In genomic region chr2:167450364-167450763, GRCh38 we compare ENCODE assay signal across 28 cellular contexts.
"Had no signal": no experiment of that assay in that cellular context is flagged by ENCODE, and none has a peak within 500 bp of the region (broad histone marks: within the 10 kb centered on the region; RNA-seq: fewer than 3 reads in every experiment).

No MANE protein-coding gene starts in this region.

- H3K4me3 ChIP-seq: stomach, suprapubic skin, testis, thoracic aorta, thyroid gland, tibial artery, tibial nerve, transverse colon, upper lobe of left lung, upper lobe of right lung, uterus, vagina had no signal

- H3K27ac ChIP-seq: stomach, suprapubic skin, testis, thoracic aorta, thyroid gland, tibial artery, tibial nerve, transverse colon, upper lobe of left lung, upper lobe of right lung, uterus, vagina had no signal

- H3K27me3 Mint-ChIP-seq: stimulated activated memory B cell treated with anti-CD40 and anti-IgM and Interleukin-4, amounts not matched to agents 10 μg/mL and 1 μg/mL and 100 μg/mL, for 72 hours; stimulated activated naive B cell treated with anti-CD40 and anti-IgM and Interleukin-4, amounts not matched to agents 10 μg/mL and 1 μg/mL and 100 μg/mL, for 72 hours; stimulated activated naive CD8-positive, alpha-beta T cell treated with anti-CD3 and anti-CD28 coated beads, Interleukin-15, amount 100 ng/mL, for 72 hours; stimulated activated naive CD8-positive, alpha-beta T cell treated with anti-CD3 and anti-CD28 coated beads, Interleukin-15, Interleukin-2, amounts not matched to agents 100 ng/mL and 50 ng/mL, for 24 hours; type B pancreatic cell had no signal

- H3K9me3 ChIP-seq: suprapubic skin, testis, thyroid gland, uterus, vagina had no signal

- ATAC-seq: stimulated activated effector memory CD8-positive, alpha-beta T cell treated with anti-CD3 and anti-CD28 coated beads, Interleukin-12 subunit alpha, Interleukin-12 subunit beta, amount 100 ng/mL, for 72 hours; stimulated activated memory B cell treated with anti-CD40 and anti-IgM and Interleukin-4, amounts not matched to agents 10 μg/mL and 1 μg/mL and 100 μg/mL, for 72 hours; stimulated activated naive B cell treated with anti-CD40 and anti-IgM and Interleukin-4, amounts not matched to agents 10 μg/mL and 1 μg/mL and 100 μg/mL, for 72 hours; stimulated activated naive CD8-positive, alpha-beta T cell treated with anti-CD3 and anti-CD28 coated beads, Interleukin-15, amount 100 ng/mL, for 72 hours; stimulated activated naive CD8-positive, alpha-beta T cell treated with anti-CD3 and anti-CD28 coated beads, Interleukin-15, Interleukin-2, amounts not matched to agents 100 U/mL and 50 U/mL, for 24 hours; upper lobe of right lung had no signal

- H3K27me3 ChIP-seq: stomach, suprapubic skin, testis, thyroid gland, tibial artery, tibial nerve, transverse colon, upper lobe of left lung, upper lobe of right lung, uterus, vagina had no signal

- H3K4me1 ChIP-seq: stomach, suprapubic skin, testis, thyroid gland, tibial artery, tibial nerve, transverse colon, upper lobe of left lung, upper lobe of right lung, uterus, vagina had no signal

- H3K36me3 ChIP-seq: stomach, suprapubic skin, thoracic aorta, thyroid gland, tibial artery, tibial nerve, transverse colon, upper lobe of left lung, upper lobe of right lung, uterus, vagina had no signal

- H3K27ac Mint-ChIP-seq: stimulated activated effector memory CD8-positive, alpha-beta T cell treated with anti-CD3 and anti-CD28 coated beads, Interleukin-12 subunit alpha, Interleukin-12 subunit beta, amount 100 ng/mL, for 72 hours; stimulated activated memory B cell treated with anti-CD40 and anti-IgM and Interleukin-4, amounts not matched to agents 10 μg/mL and 1 μg/mL and 100 μg/mL, for 72 hours; stimulated activated naive B cell treated with anti-CD40 and anti-IgM and Interleukin-4, amounts not matched to agents 10 μg/mL and 1 μg/mL and 100 μg/mL, for 72 hours; stimulated activated naive CD8-positive, alpha-beta T cell treated with anti-CD3 and anti-CD28 coated beads, Interleukin-15, amount 100 ng/mL, for 72 hours; stimulated activated naive CD8-positive, alpha-beta T cell treated with anti-CD3 and anti-CD28 coated beads, Interleukin-15, Interleukin-2, amounts not matched to agents 100 ng/mL and 50 ng/mL, for 24 hours; type B pancreatic cell had no signal

- H3K4me1 Mint-ChIP-seq: stimulated activated effector memory CD8-positive, alpha-beta T cell treated with anti-CD3 and anti-CD28 coated beads, Interleukin-12 subunit alpha, Interleukin-12 subunit beta, amount 100 ng/mL, for 72 hours; stimulated activated memory B cell treated with anti-CD40 and anti-IgM and Interleukin-4, amounts not matched to agents 10 μg/mL and 1 μg/mL and 100 μg/mL, for 72 hours; stimulated activated naive B cell treated with anti-CD40 and anti-IgM and Interleukin-4, amounts not matched to agents 10 μg/mL and 1 μg/mL and 100 μg/mL, for 72 hours; stimulated activated naive CD8-positive, alpha-beta T cell treated with anti-CD3 and anti-CD28 coated beads, Interleukin-15, amount 100 ng/mL, for 72 hours had no signal

- H3K36me3 Mint-ChIP-seq: stimulated activated effector memory CD8-positive, alpha-beta T cell treated with anti-CD3 and anti-CD28 coated beads, Interleukin-12 subunit alpha, Interleukin-12 subunit beta, amount 100 ng/mL, for 72 hours; stimulated activated memory B cell treated with anti-CD40 and anti-IgM and Interleukin-4, amounts not matched to agents 10 μg/mL and 1 μg/mL and 100 μg/mL, for 72 hours; stimulated activated naive B cell treated with anti-CD40 and anti-IgM and Interleukin-4, amounts not matched to agents 10 μg/mL and 1 μg/mL and 100 μg/mL, for 72 hours; type B pancreatic cell had no signal

- DNase-seq: stimulated activated CD4-positive, alpha-beta T cell treated with anti-CD3 and anti-CD28 coated beads, Interleukin-2, amount 100 ng/mL, for 48 hours; stimulated activated CD4-positive, alpha-beta T cell treated with anti-CD3 and anti-CD28 coated beads, Interleukin-4, amount 100 ng/mL, for 1 hour; stimulated activated CD4-positive, alpha-beta T cell treated with anti-CD3 and anti-CD28 coated beads, Interleukin-4, amount 100 ng/mL, for 24 hours; stimulated activated CD4-positive, alpha-beta T cell treated with anti-CD3 and anti-CD28 coated beads, Interleukin-4, amount 100 ng/mL, for 4 hours; stimulated activated CD8-positive, alpha-beta memory T cell treated with anti-CD3 and anti-CD28 coated beads, Interleukin-4, amount 100 ng/mL, for 48 hours; stimulated activated naive B cell treated with anti-CD40 and anti-IgM and Interleukin-4, amounts not matched to agents 10 μg/mL and 1 μg/mL and 100 μg/mL, for 72 hours; stimulated activated naive CD4-positive, alpha-beta T cell; stimulated activated naive CD4-positive, alpha-beta T cell treated with Interleukin-2 at 50 U/mL for 16 hours; stimulated activated naive CD8-positive, alpha-beta T cell treated with anti-CD3 and anti-CD28 coated beads, Interleukin-15, amount 100 ng/mL, for 72 hours; stimulated activated naive CD8-positive, alpha-beta T cell treated with anti-CD3 and anti-CD28 coated beads, Interleukin-15, Interleukin-2, amounts not matched to agents 100 U/mL and 50 U/mL, for 24 hours; stomach; substantia nigra; testis; thyroid gland; tibial artery; transverse colon; trophoblast cell; upper lobe of left lung; upper lobe of right lung; uterus had no signal

- H3K4me3 Mint-ChIP-seq: stimulated activated effector memory CD8-positive, alpha-beta T cell treated with anti-CD3 and anti-CD28 coated beads, Interleukin-12 subunit alpha, Interleukin-12 subunit beta, amount 100 ng/mL, for 72 hours; stimulated activated memory B cell treated with anti-CD40 and anti-IgM and Interleukin-4, amounts not matched to agents 10 μg/mL and 1 μg/mL and 100 μg/mL, for 72 hours; stimulated activated naive B cell treated with anti-CD40 and anti-IgM and Interleukin-4, amounts not matched to agents 10 μg/mL and 1 μg/mL and 100 μg/mL, for 72 hours; stimulated activated naive CD8-positive, alpha-beta T cell treated with anti-CD3 and anti-CD28 coated beads, Interleukin-15, amount 100 ng/mL, for 72 hours; stimulated activated naive CD8-positive, alpha-beta T cell treated with anti-CD3 and anti-CD28 coated beads, Interleukin-15, Interleukin-2, amounts not matched to agents 100 ng/mL and 50 ng/mL, for 24 hours; type B pancreatic cell had no signal
